19 cellular contexts compared by ENCODE assay signal in genomic region chr6:124928831-124929230, GRCh38.
"Had no signal": no experiment of that assay in that cellular context is flagged by ENCODE, and none has a peak within 500 bp of the region (broad histone marks: within the 10 kb centered on the region; RNA-seq: fewer than 3 reads in every experiment).

No MANE protein-coding gene starts in this region.

- FAIRE-seq: TTC549 had no signal

- H3K27ac ChIP-seq: ascending aorta, cardiac muscle cell, hepatocyte, prostate gland, right atrium auricular region, spleen, upper lobe of left lung had no signal

- DNase-seq: activated T-cell treated with anti-CD3 and anti-CD28 coated beads, Interleukin-2, amount 50 U/mL, for 1 hour; erythroblast; foreskin melanocyte; glutamatergic neuron; immature natural killer cell; left ventricle myocardium superior; midbrain; natural killer cell; spleen; stimulated activated CD4-positive, alpha-beta T cell treated with anti-CD3 and anti-CD28 coated beads, Interleukin-4, amount 100 ng/mL, for 24 hours; stimulated activated naive CD8-positive, alpha-beta T cell treated with anti-CD3 and anti-CD28 coated beads, Interleukin-15, Interleukin-2, amounts not matched to agents 100 U/mL and 50 U/mL, for 24 hours; T-helper 1 cell; upper lobe of left lung had no signal
